ENCODE assay signal across 1 cellular context in the genomic region with DNA sequence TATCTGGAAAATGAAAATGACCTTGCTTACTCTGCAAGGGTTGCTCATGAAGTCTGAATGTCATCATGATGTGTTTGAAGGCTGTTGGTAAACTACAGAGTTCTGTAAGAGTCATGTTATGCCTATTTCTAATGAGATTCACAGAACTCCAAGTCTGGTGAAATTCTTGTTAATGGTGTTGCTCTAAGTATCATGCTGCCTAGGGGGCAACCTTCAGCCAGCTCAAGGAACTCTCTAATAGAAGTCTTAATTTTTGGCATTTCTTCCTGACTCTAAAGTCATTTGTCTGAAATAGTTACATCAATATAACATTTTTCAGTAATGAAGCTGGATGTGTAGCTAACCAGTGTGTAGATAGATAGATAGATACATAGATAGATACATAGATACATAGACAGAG.
TF ChIP-seq lines count a peak whose summit lies in the region.

No MANE protein-coding gene starts in this region.

TF ChIP-seq in GM23338, 12 proteins besides CTCF, POLR2A, EP300 and RAD21 (continued from another document):
- TF ChIP-seq, protein P1, sequence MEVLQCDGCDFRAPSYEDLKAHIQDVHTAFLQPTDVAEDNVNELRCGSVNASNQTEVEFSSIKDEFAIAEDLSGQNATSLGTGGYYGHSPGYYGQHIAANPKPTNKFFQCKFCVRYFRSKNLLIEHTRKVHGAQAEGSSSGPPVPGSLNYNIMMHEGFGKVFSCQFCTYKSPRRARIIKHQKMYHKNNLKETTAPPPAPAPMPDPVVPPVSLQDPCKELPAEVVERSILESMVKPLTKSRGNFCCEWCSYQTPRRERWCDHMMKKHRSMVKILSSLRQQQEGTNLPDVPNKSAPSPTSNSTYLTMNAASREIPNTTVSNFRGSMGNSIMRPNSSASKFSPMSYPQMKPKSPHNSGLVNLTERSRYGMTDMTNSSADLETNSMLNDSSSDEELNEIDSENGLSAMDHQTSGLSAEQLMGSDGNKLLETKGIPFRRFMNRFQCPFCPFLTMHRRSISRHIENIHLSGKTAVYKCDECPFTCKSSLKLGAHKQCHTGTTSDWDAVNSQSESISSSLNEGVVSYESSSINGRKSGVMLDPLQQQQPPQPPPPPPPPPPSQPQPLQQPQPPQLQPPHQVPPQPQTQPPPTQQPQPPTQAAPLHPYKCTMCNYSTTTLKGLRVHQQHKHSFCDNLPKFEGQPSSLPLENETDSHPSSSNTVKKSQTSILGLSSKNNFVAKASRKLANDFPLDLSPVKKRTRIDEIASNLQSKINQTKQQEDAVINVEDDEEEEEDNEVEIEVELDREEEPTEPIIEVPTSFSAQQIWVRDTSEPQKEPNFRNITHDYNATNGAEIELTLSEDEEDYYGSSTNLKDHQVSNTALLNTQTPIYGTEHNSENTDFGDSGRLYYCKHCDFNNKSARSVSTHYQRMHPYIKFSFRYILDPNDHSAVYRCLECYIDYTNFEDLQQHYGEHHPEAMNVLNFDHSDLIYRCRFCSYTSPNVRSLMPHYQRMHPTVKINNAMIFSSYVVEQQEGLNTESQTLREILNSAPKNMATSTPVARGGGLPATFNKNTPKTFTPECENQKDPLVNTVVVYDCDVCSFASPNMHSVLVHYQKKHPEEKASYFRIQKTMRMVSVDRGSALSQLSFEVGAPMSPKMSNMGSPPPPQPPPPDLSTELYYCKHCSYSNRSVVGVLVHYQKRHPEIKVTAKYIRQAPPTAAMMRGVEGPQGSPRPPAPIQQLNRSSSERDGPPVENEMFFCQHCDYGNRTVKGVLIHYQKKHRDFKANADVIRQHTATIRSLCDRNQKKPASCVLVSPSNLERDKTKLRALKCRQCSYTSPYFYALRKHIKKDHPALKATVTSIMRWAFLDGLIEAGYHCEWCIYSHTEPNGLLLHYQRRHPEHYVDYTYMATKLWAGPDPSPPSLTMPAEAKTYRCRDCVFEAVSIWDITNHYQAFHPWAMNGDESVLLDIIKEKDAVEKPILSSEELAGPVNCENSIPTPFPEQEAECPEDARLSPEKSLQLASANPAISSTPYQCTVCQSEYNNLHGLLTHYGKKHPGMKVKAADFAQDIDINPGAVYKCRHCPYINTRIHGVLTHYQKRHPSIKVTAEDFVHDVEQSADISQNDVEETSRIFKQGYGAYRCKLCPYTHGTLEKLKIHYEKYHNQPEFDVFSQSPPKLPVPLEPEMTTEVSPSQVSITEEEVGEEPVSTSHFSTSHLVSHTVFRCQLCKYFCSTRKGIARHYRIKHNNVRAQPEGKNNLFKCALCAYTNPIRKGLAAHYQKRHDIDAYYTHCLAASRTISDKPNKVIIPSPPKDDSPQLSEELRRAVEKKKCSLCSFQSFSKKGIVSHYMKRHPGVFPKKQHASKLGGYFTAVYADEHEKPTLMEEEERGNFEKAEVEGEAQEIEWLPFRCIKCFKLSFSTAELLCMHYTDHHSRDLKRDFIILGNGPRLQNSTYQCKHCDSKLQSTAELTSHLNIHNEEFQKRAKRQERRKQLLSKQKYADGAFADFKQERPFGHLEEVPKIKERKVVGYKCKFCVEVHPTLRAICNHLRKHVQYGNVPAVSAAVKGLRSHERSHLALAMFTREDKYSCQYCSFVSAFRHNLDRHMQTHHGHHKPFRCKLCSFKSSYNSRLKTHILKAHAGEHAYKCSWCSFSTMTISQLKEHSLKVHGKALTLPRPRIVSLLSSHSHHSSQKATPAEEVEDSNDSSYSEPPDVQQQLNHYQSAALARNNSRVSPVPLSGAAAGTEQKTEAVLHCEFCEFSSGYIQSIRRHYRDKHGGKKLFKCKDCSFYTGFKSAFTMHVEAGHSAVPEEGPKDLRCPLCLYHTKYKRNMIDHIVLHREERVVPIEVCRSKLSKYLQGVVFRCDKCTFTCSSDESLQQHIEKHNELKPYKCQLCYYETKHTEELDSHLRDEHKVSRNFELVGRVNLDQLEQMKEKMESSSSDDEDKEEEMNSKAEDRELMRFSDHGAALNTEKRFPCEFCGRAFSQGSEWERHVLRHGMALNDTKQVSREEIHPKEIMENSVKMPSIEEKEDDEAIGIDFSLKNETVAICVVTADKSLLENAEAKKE (CRISPR knock-in tag; IDR thresholded peaks at IDR 0.05), result no peak
- no peak for TF ChIP-seq NANOG (IDR thresholded peaks at IDR 0.05; ENCODE audit: borderline replicate concordance)
- no peak for TF ChIP-seq ZNF331 (CRISPR knock-in tag; IDR thresholded peaks at IDR 0.05; ENCODE audit: low read depth)
- TF ChIP-seq, protein P2, sequence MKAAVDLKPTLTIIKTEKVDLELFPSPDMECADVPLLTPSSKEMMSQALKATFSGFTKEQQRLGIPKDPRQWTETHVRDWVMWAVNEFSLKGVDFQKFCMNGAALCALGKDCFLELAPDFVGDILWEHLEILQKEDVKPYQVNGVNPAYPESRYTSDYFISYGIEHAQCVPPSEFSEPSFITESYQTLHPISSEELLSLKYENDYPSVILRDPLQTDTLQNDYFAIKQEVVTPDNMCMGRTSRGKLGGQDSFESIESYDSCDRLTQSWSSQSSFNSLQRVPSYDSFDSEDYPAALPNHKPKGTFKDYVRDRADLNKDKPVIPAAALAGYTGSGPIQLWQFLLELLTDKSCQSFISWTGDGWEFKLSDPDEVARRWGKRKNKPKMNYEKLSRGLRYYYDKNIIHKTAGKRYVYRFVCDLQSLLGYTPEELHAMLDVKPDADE (IDR thresholded peaks at IDR 0.05), result no peak
- TF ChIP-seq POLR2AphosphoS5 (IDR thresholded peaks at IDR 0.05; ENCODE audit: low read depth), result no peak
- TF ChIP-seq STAT1 (IDR thresholded peaks at IDR 0.05; ENCODE audit: unreplicated experiment), result no peak
